20 cellular contexts compared by ENCODE assay signal in genomic region chr9:135291165-135291564, GRCh38.
"Had no signal": no experiment of that assay in that cellular context is flagged by ENCODE, and none has a peak within 500 bp of the region (broad histone marks: within the 10 kb centered on the region; RNA-seq: fewer than 3 reads in every experiment).

No MANE protein-coding gene starts in this region.

- H3K4me1 ChIP-seq: adrenal gland, gastroesophageal sphincter, tibial nerve had no signal

- H3K4me3 ChIP-seq: adrenal gland, gastroesophageal sphincter, heart right ventricle, tibial nerve had no signal

- H3K27ac ChIP-seq: adrenal gland, gastroesophageal sphincter, heart right ventricle, tibial nerve had no signal

- H3K27me3 ChIP-seq: adrenal gland, tibial nerve had no signal

- DNase-seq: activated CD4-positive, alpha-beta T cell treated with anti-CD3 and anti-CD28 coated beads for 36 hours; activated CD4-positive, alpha-beta T cell treated with anti-CD3 and anti-CD28 coated beads, Interleukin-2, amount 50 U/mL, for 48 hours; activated gamma-delta T cell treated with Interleukin-2 at 50 U/mL for 16 hours; activated T-cell treated with anti-CD3 and anti-CD28 coated beads for 4 hours; adrenal gland; effector CD4-positive, alpha-beta T cell; heart right ventricle; stimulated activated CD4-positive, alpha-beta T cell treated with anti-CD3 and anti-CD28 coated beads, Interleukin-12 subunit alpha, Interleukin-12 subunit beta, amount 100 ng/mL, for 4 hours; stimulated activated CD4-positive, alpha-beta T cell treated with anti-CD3 and anti-CD28 coated beads, Interleukin-2, amount 100 ng/mL, for 24 hours; stimulated activated naive CD8-positive, alpha-beta T cell treated with anti-CD3 and anti-CD28 coated beads, Interleukin-15, Interleukin-2, amounts not matched to agents 100 U/mL and 50 U/mL, for 24 hours; substantia nigra; SW 1271; T-helper 2 cell had no signal

- FAIRE-seq: astrocyte, bronchial epithelial cell had no signal

- H3K36me3 ChIP-seq: adrenal gland, gastroesophageal sphincter, heart right ventricle, tibial nerve had no signal

- ATAC-seq: activated CD4-positive, alpha-beta T cell treated with anti-CD3 and anti-CD28 coated beads for 36 hours; activated naive CD4-positive, alpha-beta T cell treated with anti-CD3 and anti-CD28 coated beads, Interleukin-2, amount 50 U/mL, for 72 hours; esophagus mucosa; gastroesophageal sphincter; natural killer cell treated with Interleukin-12 subunit alpha and Interleukin-12 subunit beta and Interleukin-15 and Interleukin-18, amount 100 ng/mL, for 72 hours; stimulated activated naive CD8-positive, alpha-beta T cell treated with anti-CD3 and anti-CD28 coated beads, Interleukin-15, Interleukin-2, amounts not matched to agents 100 U/mL and 50 U/mL, for 24 hours had no signal

- H3K9me3 ChIP-seq: adrenal gland, gastroesophageal sphincter, heart right ventricle, tibial nerve had no signal
